Comparison of ENCODE assay signal across 2 cellular contexts in genomic region chr13:50062336-50062735, GRCh38. TPM values are rescaled to one million over a fixed set of nuclear protein-coding genes. Genes with fewer than 3 reads are reported as not detected.
DNase-seq lines count a peak whose midpoint lies in the region; ATAC-seq, FAIRE-seq and TF ChIP-seq lines count a peak whose summit lies in the region.
"Not testable (repeated sequence)": the region's sequence is repeated elsewhere in the genome, so short reads cannot be mapped to it uniquely, and the experiment has no call there.

No MANE protein-coding gene starts in this region.

- not testable (repeated sequence) for H3K4me2 ChIP-seq in A549

- H3K9me3 ChIP-seq in A549; HEK293 (ENCODE audit: control insufficient read depth, insufficient read depth, low read depth, low read length): not testable (repeated sequence)

- TF ChIP-seq POLR2A in A549 (IDR thresholded peaks at IDR 0.05; ENCODE audit: low read length) = not testable (repeated sequence)

- 94% methylated on average over 7 of the region's 7 CpGs for WGBS in A549 (ENCODE audit: missing lambda C conversion rate)

- not testable (repeated sequence) for DNase-seq in A549 (ENCODE audit: low read depth in 1 of 2, low spot score in 1 of 2)

- not testable (repeated sequence) for H3K27ac ChIP-seq in A549; HEK293 (ENCODE audit: extremely low read depth, low read depth, low read length)

- FAIRE-seq in A549 (lab: Jason Lieb, UNC) = not testable (repeated sequence)

- POLR2A ChIA-PET in A549 (lab: Yijun Ruan, JAX); HEK293 (lab: Yijun Ruan, JAX): not testable (repeated sequence)

- TF ChIP-seq RAD21 in A549 (conservative IDR thresholded peaks at IDR 0.05 in 1 of 2, IDR thresholded peaks at IDR 0.05 in 1 of 2) = not testable (repeated sequence)

- ATAC-seq in A549 = not testable (repeated sequence)

- not testable (repeated sequence) for H3K4me3 ChIP-seq in A549; HEK293 (ENCODE audit: low read depth, low read length)

- H3K4me1 ChIP-seq in A549; HEK293 (ENCODE audit: control insufficient read depth, insufficient read depth, low read length): not testable (repeated sequence)

- H3K36me3 ChIP-seq in HEK293 (ENCODE audit: control insufficient read depth in 2 of 2, insufficient read depth in 1 of 2, low read length in 2 of 2) = peaks cover 36 to 40% of the 10 kb centered on the region in 2 experiments

- TF ChIP-seq CTCF in A549 (IDR thresholded peaks at IDR 0.05); HEK293 (tag by site-specific recombination; IDR thresholded peaks at IDR 0.05): not testable (repeated sequence)

- TF ChIP-seq EP300 in A549 (IDR thresholded peaks at IDR 0.05) = not testable (repeated sequence)

- CTCF ChIA-PET in A549 (lab: Yijun Ruan, JAX); HEK293 (lab: Yijun Ruan, JAX): not testable (repeated sequence)

TF ChIP-seq in A549, 52 proteins besides CTCF, POLR2A, EP300 and RAD21:
- peak; percentile 29 for TF ChIP-seq ZC3H11A (IDR thresholded peaks at IDR 0.05)

TF ChIP-seq in HEK293, 187 proteins besides CTCF, POLR2A, EP300 and RAD21 (continues in another document):
- TF ChIP-seq ZBTB8A (tag by site-specific recombination; IDR thresholded peaks at IDR 0.05) = peak; percentile 68
- peak; percentile 62 for TF ChIP-seq ZNF555 (tag by site-specific recombination; conservative IDR thresholded peaks at IDR 0.05)
- TF ChIP-seq ZNF791 (tag by site-specific recombination; IDR thresholded peaks at IDR 0.05) = peak; percentile 54; the same call in 1 of the 2 replicates
- TF ChIP-seq ZNF514 (tag by site-specific recombination; IDR thresholded peaks at IDR 0.05) = peak; percentile 77; the same call in 1 of the 2 replicates
- peak; percentile 68 for TF ChIP-seq ZNF623 (tag by site-specific recombination; IDR thresholded peaks at IDR 0.05)
- TF ChIP-seq ZNF518A (tag by site-specific recombination; conservative IDR thresholded peaks at IDR 0.05; ENCODE audit: low read depth) = peak; percentile 86
- peak; percentile 94 for TF ChIP-seq ZNF394 (tag by site-specific recombination; IDR thresholded peaks at IDR 0.05; ENCODE audit: borderline replicate concordance)
- TF ChIP-seq ZNF140 (tag by site-specific recombination; IDR thresholded peaks at IDR 0.05) = peak; percentile 70; the same call in 1 of the 2 replicates
- TF ChIP-seq ZNF292 (tag by site-specific recombination; IDR thresholded peaks at IDR 0.05; ENCODE audit: borderline replicate concordance, low read depth) = 0 out of 2 replicates have a peak, but pooled peaks have one; percentile 20
- 0 out of 2 replicates have a peak, but pooled peaks have one; percentile 60 for TF ChIP-seq ZNF560 (tag by site-specific recombination; IDR thresholded peaks at IDR 0.05; ENCODE audit: borderline replicate concordance)
- TF ChIP-seq ZNF664 (tag by site-specific recombination; IDR thresholded peaks at IDR 0.05) = peak; percentile 77
- TF ChIP-seq ZNF266 (tag by site-specific recombination; IDR thresholded peaks at IDR 0.05; ENCODE audit: low read depth) = peak; percentile 82
- peak; percentile 20; the same call in 1 of the 2 replicates for TF ChIP-seq ZNF654 (tag by site-specific recombination; IDR thresholded peaks at IDR 0.05; ENCODE audit: low read depth)
- TF ChIP-seq ZNF580 (tag by site-specific recombination; IDR thresholded peaks at IDR 0.05) = 0 out of 2 replicates have a peak, but pooled peaks have one; percentile 19
- peak; percentile 31; the same call in 1 of the 2 replicates for TF ChIP-seq AEBP2 (tag by site-specific recombination; IDR thresholded peaks at IDR 0.05; ENCODE audit: borderline replicate concordance)
- peak; percentile 83; the same call in 1 of the 2 replicates for TF ChIP-seq ZNF202 (tag by site-specific recombination; IDR thresholded peaks at IDR 0.05; ENCODE audit: borderline replicate concordance)
- TF ChIP-seq ZNF510 (tag by site-specific recombination; IDR thresholded peaks at IDR 0.05; ENCODE audit: insufficient replicate concordance) = peak; percentile 36
- peak; percentile 64; the same call in 1 of the 2 replicates for TF ChIP-seq ZBTB1 (tag by site-specific recombination; IDR thresholded peaks at IDR 0.05)
- TF ChIP-seq ZNF426 (tag by site-specific recombination; IDR thresholded peaks at IDR 0.05) = peak; percentile 79
- TF ChIP-seq ZFP37 (tag by site-specific recombination; IDR thresholded peaks at IDR 0.05) = 0 out of 2 replicates have a peak, but pooled peaks have one; percentile 18

RNA-seq across cellular contexts. Expression of gene KCNRG, which starts 47.1 kb away (rescaled TPM):
- 1.4 and 1.5 TPM in 2 replicates for polyA plus RNA-seq in A549 (2011; rRNA removed)
- polyA plus RNA-seq in A549 (2012; cell fraction: cytosol; rRNA removed) = 0.17 and 0.28 TPM in 2 replicates
- polyA plus RNA-seq in A549 (2012; cell fraction: nucleus; rRNA removed) = 0.29 and 0.34 TPM in 2 replicates
- polyA plus RNA-seq in A549 (2017; fragmentation: RNase III; extraction: RNeasy Plus Mini Kit Qiagen cat#74134 plus additional on column Dnase treatment) = 0.29 to 0.63 TPM (median 0.53 TPM) in 3 replicates
- polyA minus RNA-seq in A549 (2011; rRNA and poly(A)+ RNA removed) = 2.2 and 3.1 TPM in 2 replicates
